1 cellular context compared by ENCODE assay signal in the genomic region with DNA sequence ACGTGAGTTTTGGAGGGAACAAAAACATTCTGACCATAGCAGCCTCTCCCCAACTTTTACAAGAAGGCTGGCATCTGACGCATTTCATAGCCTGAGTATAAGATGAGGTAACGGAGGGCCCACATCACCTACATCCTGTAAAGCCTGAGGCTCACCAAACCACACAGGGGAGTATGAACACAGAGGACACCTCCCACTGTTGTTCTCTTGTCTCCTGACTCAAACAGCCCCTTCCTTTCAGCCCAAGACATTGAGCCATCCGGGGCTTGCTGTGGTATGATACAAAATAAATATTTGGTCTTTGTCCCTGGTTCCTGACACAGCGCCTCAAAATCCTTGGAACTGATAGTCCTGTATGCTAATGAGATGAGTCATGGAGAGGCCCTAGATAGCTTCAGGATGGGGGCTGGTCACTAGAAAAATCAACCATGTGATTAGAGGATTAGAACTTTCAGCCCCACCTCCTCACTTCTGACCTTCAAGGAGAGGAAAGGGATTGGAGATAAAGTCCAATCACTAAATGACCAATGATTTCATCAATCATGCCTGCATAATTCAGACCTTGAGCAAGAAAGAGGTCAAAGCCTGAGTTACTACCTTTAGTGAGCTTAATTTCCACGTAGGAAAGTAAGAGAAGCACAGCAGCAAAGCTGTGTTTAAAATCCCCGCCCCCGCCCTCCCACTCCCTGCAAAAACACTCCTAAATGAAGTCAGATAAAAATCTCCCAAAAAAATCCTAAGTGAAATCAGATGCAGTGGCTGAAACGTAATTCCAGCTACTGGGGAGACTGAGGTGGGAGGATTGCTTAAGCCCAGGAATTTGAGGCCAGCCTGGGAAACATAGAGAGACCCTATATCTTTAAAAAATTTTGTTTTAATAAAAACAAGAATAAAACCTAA.
TF ChIP-seq lines count a peak whose summit lies in the region.

No MANE protein-coding gene starts in this region.

TF ChIP-seq in K562, 482 proteins besides CTCF, POLR2A, EP300 and RAD21 (continued from another document):
- peak; percentile 37; the same call in 1 of the 2 replicates for TF ChIP-seq ESRRA (IDR thresholded peaks at IDR 0.05; ENCODE audit: borderline replicate concordance, low read depth)
- TF ChIP-seq ZNF324 (CRISPR knock-in tag; IDR thresholded peaks at IDR 0.05), result peak; percentile 87
- TF ChIP-seq ATF7 (IDR thresholded peaks at IDR 0.05), result peak; percentile 38; the same call in 1 of the 2 replicates
- peak; percentile 94 for TF ChIP-seq JUND (IDR thresholded peaks at IDR 0.05; ENCODE audit: borderline replicate concordance, low read depth, low read length)
- TF ChIP-seq JUND (tag; IDR thresholded peaks at IDR 0.05; ENCODE audit: borderline replicate concordance, low read depth, low read length), result peak; percentile 91; the same call in 2 of the 3 replicates
- peak; percentile 38 for TF ChIP-seq NFE2 (IDR thresholded peaks at IDR 0.05; ENCODE audit: low read depth)
- TF ChIP-seq, protein P1, sequence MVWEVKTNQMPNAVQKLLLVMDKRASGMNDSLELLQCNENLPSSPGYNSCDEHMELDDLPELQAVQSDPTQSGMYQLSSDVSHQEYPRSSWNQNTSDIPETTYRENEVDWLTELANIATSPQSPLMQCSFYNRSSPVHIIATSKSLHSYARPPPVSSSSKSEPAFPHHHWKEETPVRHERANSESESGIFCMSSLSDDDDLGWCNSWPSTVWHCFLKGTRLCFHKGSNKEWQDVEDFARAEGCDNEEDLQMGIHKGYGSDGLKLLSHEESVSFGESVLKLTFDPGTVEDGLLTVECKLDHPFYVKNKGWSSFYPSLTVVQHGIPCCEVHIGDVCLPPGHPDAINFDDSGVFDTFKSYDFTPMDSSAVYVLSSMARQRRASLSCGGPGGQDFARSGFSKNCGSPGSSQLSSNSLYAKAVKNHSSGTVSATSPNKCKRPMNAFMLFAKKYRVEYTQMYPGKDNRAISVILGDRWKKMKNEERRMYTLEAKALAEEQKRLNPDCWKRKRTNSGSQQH (CRISPR knock-in tag; IDR thresholded peaks at IDR 0.05), result no peak
- 0 out of 2 replicates have a peak, but pooled peaks have one; percentile 29 for TF ChIP-seq SOX6 (IDR thresholded peaks at IDR 0.05)
- no peak for TF ChIP-seq DACH1 (IDR thresholded peaks at IDR 0.05; ENCODE audit: partially characterized antibody)
- TF ChIP-seq DPF2 (IDR thresholded peaks at IDR 0.05), result peak; percentile 41; the same call in 1 of the 2 replicates
- TF ChIP-seq CTBP1 (IDR thresholded peaks at IDR 0.05; ENCODE audit: borderline replicate concordance), result 0 out of 2 replicates have a peak, but pooled peaks have one; percentile 14
- TF ChIP-seq ATF3 (IDR thresholded peaks at IDR 0.05), result peak; percentile 91
- no peak for TF ChIP-seq ATF3 (CRISPR knock-in tag; conservative IDR thresholded peaks at IDR 0.05)
- peak; percentile 82 for TF ChIP-seq JUN (IDR thresholded peaks at IDR 0.05; ENCODE audit: borderline replicate concordance, low read depth, low read length)
- no peak for TF ChIP-seq JUN (CRISPR knock-in tag; IDR thresholded peaks at IDR 0.05; ENCODE audit: borderline replicate concordance)
- TF ChIP-seq CHD2 (IDR thresholded peaks at IDR 0.05; ENCODE audit: low read depth, low read length), result no peak
- 0 out of 2 replicates have a peak, but pooled peaks have one; percentile 4 for TF ChIP-seq JUNB (CRISPR knock-in tag; conservative IDR thresholded peaks at IDR 0.05)
- TF ChIP-seq CLOCK (CRISPR knock-in tag; IDR thresholded peaks at IDR 0.05; ENCODE audit: borderline replicate concordance), result no peak
- TF ChIP-seq VEZF1 (CRISPR knock-in tag; IDR thresholded peaks at IDR 0.05), result no peak
- no peak for TF ChIP-seq PHF8 (IDR thresholded peaks at IDR 0.05; ENCODE audit: borderline replicate concordance, low read length)
- no peak for TF ChIP-seq NFIX (CRISPR knock-in tag; IDR thresholded peaks at IDR 0.05; ENCODE audit: low read depth)
- no peak for TF ChIP-seq ZNF232 (CRISPR knock-in tag; IDR thresholded peaks at IDR 0.05)
- 0 out of 2 replicates have a peak, but pooled peaks have one; percentile 28 for TF ChIP-seq SMARCE1 (IDR thresholded peaks at IDR 0.05)
- peak; percentile 36; the same call in 1 of the 2 replicates for TF ChIP-seq SMARCA4 (IDR thresholded peaks at IDR 0.05)
- TF ChIP-seq EGR1 (conservative IDR thresholded peaks at IDR 0.05), result peak; percentile 32
- peak; percentile 88 for TF ChIP-seq FOSL1 (tag; conservative IDR thresholded peaks at IDR 0.05)
- TF ChIP-seq, protein P2, sequence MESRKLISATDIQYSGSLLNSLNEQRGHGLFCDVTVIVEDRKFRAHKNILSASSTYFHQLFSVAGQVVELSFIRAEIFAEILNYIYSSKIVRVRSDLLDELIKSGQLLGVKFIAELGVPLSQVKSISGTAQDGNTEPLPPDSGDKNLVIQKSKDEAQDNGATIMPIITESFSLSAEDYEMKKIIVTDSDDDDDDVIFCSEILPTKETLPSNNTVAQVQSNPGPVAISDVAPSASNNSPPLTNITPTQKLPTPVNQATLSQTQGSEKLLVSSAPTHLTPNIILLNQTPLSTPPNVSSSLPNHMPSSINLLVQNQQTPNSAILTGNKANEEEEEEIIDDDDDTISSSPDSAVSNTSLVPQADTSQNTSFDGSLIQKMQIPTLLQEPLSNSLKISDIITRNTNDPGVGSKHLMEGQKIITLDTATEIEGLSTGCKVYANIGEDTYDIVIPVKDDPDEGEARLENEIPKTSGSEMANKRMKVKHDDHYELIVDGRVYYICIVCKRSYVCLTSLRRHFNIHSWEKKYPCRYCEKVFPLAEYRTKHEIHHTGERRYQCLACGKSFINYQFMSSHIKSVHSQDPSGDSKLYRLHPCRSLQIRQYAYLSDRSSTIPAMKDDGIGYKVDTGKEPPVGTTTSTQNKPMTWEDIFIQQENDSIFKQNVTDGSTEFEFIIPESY (CRISPR knock-in tag; IDR thresholded peaks at IDR 0.05), result no peak
- no peak for TF ChIP-seq GABPB2 (CRISPR knock-in tag; conservative IDR thresholded peaks at IDR 0.05)
- TF ChIP-seq ARID1B (IDR thresholded peaks at IDR 0.05), result peak; percentile 33; the same call in 1 of the 2 replicates
- no peak for TF ChIP-seq RBM14 (IDR thresholded peaks at IDR 0.05; ENCODE audit: borderline replicate concordance, insufficient read depth, low read depth, low read length)
- TF ChIP-seq NR2C2 (CRISPR knock-in tag; IDR thresholded peaks at IDR 0.05), result no peak
- peak; percentile 69 for TF ChIP-seq NR2C2 (tag; IDR thresholded peaks at IDR 0.05)
- no peak for TF ChIP-seq SRSF3 (IDR thresholded peaks at IDR 0.05; ENCODE audit: insufficient read depth, low read length)
- no peak for TF ChIP-seq TCF3 (CRISPR knock-in tag; IDR thresholded peaks at IDR 0.05)
- peak; percentile 48; the same call in 1 of the 2 replicates for TF ChIP-seq TOE1 (IDR thresholded peaks at IDR 0.05; ENCODE audit: borderline replicate concordance)
- no peak for TF ChIP-seq TOE1 (CRISPR knock-in tag; IDR thresholded peaks at IDR 0.05; ENCODE audit: borderline replicate concordance, low read depth)
TF ChIP-seq in K562: peak in this region for 20.
